ENCODE assay signal across 9 cellular contexts in the genomic region with DNA sequence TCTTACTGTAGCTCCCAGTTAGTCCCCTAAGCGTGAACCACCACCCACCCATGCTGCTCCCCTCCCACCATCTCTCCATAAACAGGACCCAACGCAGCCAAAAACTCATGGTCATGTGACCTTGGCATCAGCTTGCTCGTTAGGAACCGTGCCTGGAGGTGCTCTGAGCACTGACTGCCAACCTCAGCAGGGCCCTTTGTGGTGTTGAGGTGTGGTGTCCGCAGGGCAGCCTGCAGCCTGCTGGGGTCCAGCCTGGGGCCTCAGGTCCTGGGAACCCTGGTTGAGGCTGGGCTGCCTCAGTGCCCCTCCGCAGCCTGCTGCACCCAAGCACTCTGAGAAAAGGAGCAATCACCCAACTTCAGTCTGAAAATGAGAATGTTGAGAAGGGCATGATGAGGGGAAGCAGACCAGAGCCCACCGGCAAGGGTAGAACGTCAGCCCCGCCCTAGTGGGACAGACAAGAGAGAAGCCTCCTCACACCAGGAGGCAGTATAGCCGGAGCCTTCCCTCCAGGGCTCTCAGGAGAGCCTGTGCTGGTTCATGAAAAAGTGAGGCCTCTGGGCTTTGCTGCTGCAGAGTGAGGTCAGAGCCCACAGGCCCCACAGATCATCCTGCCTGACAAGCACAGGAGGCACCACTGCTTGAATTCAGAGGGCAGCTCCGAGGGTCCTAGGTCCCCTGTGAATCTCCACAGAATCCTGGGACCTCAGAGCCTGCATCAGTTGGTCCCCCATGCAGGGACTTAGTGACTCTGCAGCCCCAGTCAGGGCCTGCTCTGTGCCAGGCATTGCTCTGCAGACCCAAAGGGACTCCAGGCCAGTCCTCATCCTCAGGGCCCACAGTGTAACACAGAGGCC. TPM values are rescaled to one million over a fixed set of nuclear protein-coding genes. Genes with fewer than 3 reads are reported as not detected.
DNase-seq lines count a peak whose midpoint lies in the region; ATAC-seq and TF ChIP-seq lines count a peak whose summit lies in the region.
"Had no signal": no experiment of that assay in that cellular context is flagged by ENCODE, and none has a peak within 500 bp of the region (broad histone marks: within the 10 kb centered on the region; RNA-seq: fewer than 3 reads in every experiment).

No MANE protein-coding gene starts in this region.

- H3K27me3 ChIP-seq in osteoblast (ENCODE audit: insufficient read depth, low read length) (no peaks in the 10 kb centered on the region), body of pancreas (no peaks in the 10 kb centered on the region)
- H3K27me3 ChIP-seq: BLaER1 treated with 17β-estradiol and CSF1 and Interleukin-3, amounts not matched to agents 10 nM and 100 nM had no signal

- ATAC-seq in GM18511 (IDR thresholded peaks at IDR 0.05; ENCODE audit: unreplicated experiment), result no peak
- ATAC-seq in body of pancreas, result no peak

- H4K20me1 ChIP-seq in osteoblast (ENCODE audit: insufficient read depth, low read length), result no peaks in the 10 kb centered on the region
- H4K20me1 ChIP-seq: BLaER1 treated with 17β-estradiol and CSF1 and Interleukin-3, amounts not matched to agents 10 nM and 100 nM had no signal

- DNase-seq in stimulated activated CD4-positive, alpha-beta T cell treated with anti-CD3 and anti-CD28 coated beads, Interleukin-4, amount 100 ng/mL, for 24 hours, result peak; percentile 2
- DNase-seq in stimulated activated CD4-positive, alpha-beta T cell treated with anti-CD3 and anti-CD28 coated beads, Interleukin-2, amount 100 ng/mL, for 48 hours, result no peak
- no peak for DNase-seq in fibroblast of villous mesenchyme (ENCODE audit: low read depth)
- peak; percentile 97 for DNase-seq in osteoblast (ENCODE audit: insufficient read length, low spot score, missing footprints)
- no peak for DNase-seq in middle frontal gyrus (ENCODE audit: extremely low spot score, low spot score)
- DNase-seq in body of pancreas, result no peak
- no peak for DNase-seq in kidney tubule cell (ENCODE audit: low spot score)

- H3K36me3 ChIP-seq in osteoblast (ENCODE audit: insufficient read depth, low read length) (no peaks in the 10 kb centered on the region), body of pancreas (replicated peaks in 1 of 2; ENCODE audit: insufficient read depth in 1 of 2, low read depth in 2 of 2) (no peaks in the 10 kb centered on the region)
- H3K36me3 ChIP-seq: BLaER1 treated with 17β-estradiol and CSF1 and Interleukin-3, amounts not matched to agents 10 nM and 100 nM had no signal

- H3K4me3 ChIP-seq in fibroblast of villous mesenchyme (ENCODE audit: low read depth, low read length) (no peak overlapping the region), osteoblast (ENCODE audit: insufficient read depth, low read length) (no peak overlapping the region), body of pancreas (no peak overlapping the region)

- H3K4me1 ChIP-seq in osteoblast (ENCODE audit: insufficient read depth, low read length), result peaks cover 25% of the 10 kb centered on the region
- peaks cover 6% of the 10 kb centered on the region for H3K4me1 ChIP-seq in body of pancreas

- peak overlapping the region; percentile 96 for H3K27ac ChIP-seq in osteoblast (ENCODE audit: low read depth, low read length)
- no peak overlapping the region for H3K27ac ChIP-seq in body of pancreas
- H3K27ac ChIP-seq: BLaER1 treated with 17β-estradiol and CSF1 and Interleukin-3, amounts not matched to agents 10 nM and 100 nM had no signal

- peaks cover 12% of the 10 kb centered on the region for H3K79me2 ChIP-seq in osteoblast (ENCODE audit: insufficient read depth, low read length)

- intact Hi-C loops in body of pancreas (cut with DNase I), result no loop called here

- TF ChIP-seq CTCF in fibroblast of villous mesenchyme (IDR thresholded peaks at IDR 0.05; ENCODE audit: insufficient read depth, low read depth, low read length) (peak; percentile 17), osteoblast (IDR thresholded peaks at IDR 0.05; ENCODE audit: extremely low read depth, low read depth, low read length) (peak; percentile 9), body of pancreas (IDR thresholded peaks at IDR 0.05) (no peak)

- 58 to 72% methylated on average over 10 to 11 of the region's 11 CpGs for WGBS in body of pancreas, 2 donors

- peak overlapping the region; percentile 52 for H2AFZ ChIP-seq in osteoblast (ENCODE audit: low read length)

- TF ChIP-seq POLR2A in body of pancreas (IDR thresholded peaks at IDR 0.05), result no peak

- H3K9me3 ChIP-seq in osteoblast (ENCODE audit: low read depth, low read length) (peaks cover under 1% of the 10 kb centered on the region), body of pancreas (no peaks in the 10 kb centered on the region)

- H3K4me2 ChIP-seq in osteoblast (ENCODE audit: insufficient read depth, low read length), result peak overlapping the region; percentile 9

RNA-seq across cellular contexts. Expression of a gene that starts 4.9 kb away (rescaled TPM):
- total RNA-seq in fibroblast of villous mesenchyme (487 and 812 TPM in 2 replicates), osteoblast (1,184 and 1,265 TPM in 2 replicates), body of pancreas (100 to 1,000 TPM in 1 of 2 donors, 10 to 100 TPM in 1; 72.1 to 339 TPM)

Comparison
In these comparisons a context has a peak if more than half of its experiments do, and no peak if none do; other contexts are left out.
1. DNase-seq: peak in stimulated activated CD4-positive, alpha-beta T cell treated with anti-CD3 and anti-CD28 coated beads, Interleukin-4, amount 100 ng/mL, for 24 hours (single experiment) and osteoblast (single experiment); none in stimulated activated CD4-positive, alpha-beta T cell treated with anti-CD3 and anti-CD28 coated beads, Interleukin-2, amount 100 ng/mL, for 48 hours (0 of 2), fibroblast of villous mesenchyme (single experiment), middle frontal gyrus (single experiment), body of pancreas (0 of 4) and kidney tubule cell (single experiment).
2. CTCF ChIP-seq: peak in fibroblast of villous mesenchyme (single experiment) and osteoblast (single experiment); none in body of pancreas (0 of 7).